ENCODE assay signal across 12 cellular contexts in genomic region chr6:2230659-2231277, GRCh38. TPM values are rescaled to one million over a fixed set of nuclear protein-coding genes. Genes with fewer than 3 reads are reported as not detected.
DNase-seq lines count a peak whose midpoint lies in the region; ATAC-seq, FAIRE-seq and TF ChIP-seq lines count a peak whose summit lies in the region.
"Had no signal": no experiment of that assay in that cellular context is flagged by ENCODE, and none has a peak within 500 bp of the region (broad histone marks: within the 10 kb centered on the region; RNA-seq: fewer than 3 reads in every experiment).

No MANE protein-coding gene starts in this region.

- no peak overlapping the region for H2AFZ ChIP-seq in astrocyte (ENCODE audit: low read depth, low read length)

- TF ChIP-seq POLR2A in upper lobe of left lung (IDR thresholded peaks at IDR 0.05) = no peak

- no peak overlapping the region for H3K27ac ChIP-seq in astrocyte (ENCODE audit: low read depth, low read length)
- H3K27ac ChIP-seq in upper lobe of left lung = no peak overlapping the region
- no peak overlapping the region for H3K27ac ChIP-seq in heart right ventricle

- intact Hi-C loops in heart right ventricle (cut with DNase I) = no loop called here

- no peaks in the 10 kb centered on the region for H3K36me3 Mint-ChIP-seq in astrocyte (ENCODE audit: low read depth, unreplicated experiment)

- H3K4me2 ChIP-seq in astrocyte (ENCODE audit: low read length) = peak overlapping the region; percentile 23

- H3K9ac ChIP-seq in astrocyte (ENCODE audit: low read length) = no peak overlapping the region

- FAIRE-seq in astrocyte (lab: Jason Lieb, UNC) = no peak

- H3K4me3 Mint-ChIP-seq in astrocyte (ENCODE audit: unreplicated experiment) = no peak overlapping the region

- ATAC-seq in GM19463 (IDR thresholded peaks at IDR 0.05; ENCODE audit: unreplicated experiment) (peak; percentile 68), HG03039 (IDR thresholded peaks at IDR 0.05; ENCODE audit: unreplicated experiment) (peak; percentile 57), upper lobe of left lung (ENCODE audit: low FRiP score in 2 of 2) (no peak), heart right ventricle (no peak)
- ATAC-seq: Right ventricle myocardium inferior had no signal

- 72 to 82% methylated on average over 2 of the region's 2 CpGs for WGBS in upper lobe of left lung, 2 donors
- WGBS in heart right ventricle, 2 donors = 72 to 86% methylated on average over 2 of the region's 2 CpGs

- no peak for TF ChIP-seq EP300 in upper lobe of left lung (IDR thresholded peaks at IDR 0.05)

- H3K36me3 ChIP-seq in astrocyte (ENCODE audit: insufficient read depth, low read length) (no peaks in the 10 kb centered on the region), upper lobe of left lung (no peaks in the 10 kb centered on the region), heart right ventricle (no peaks in the 10 kb centered on the region)

- H3K9me3 Mint-ChIP-seq in astrocyte (ENCODE audit: unreplicated experiment) = no peaks in the 10 kb centered on the region

- no peaks in the 10 kb centered on the region for H3K27me3 Mint-ChIP-seq in astrocyte (ENCODE audit: low read depth, unreplicated experiment)

- H3K4me1 ChIP-seq in astrocyte (ENCODE audit: insufficient read depth, low read length) (peaks cover 6% of the 10 kb centered on the region), upper lobe of left lung (no peaks in the 10 kb centered on the region), heart right ventricle (peaks cover 0 to 10% (median 0%) of the 10 kb centered on the region in 9 donors)

- peaks cover 4% of the 10 kb centered on the region for H3K79me2 ChIP-seq in astrocyte (ENCODE audit: insufficient read depth, low read length)

- H4K20me1 ChIP-seq in astrocyte (ENCODE audit: insufficient read depth, low read length) = no peaks in the 10 kb centered on the region

- H3K4me1 Mint-ChIP-seq in astrocyte (ENCODE audit: low read depth, unreplicated experiment) = no peaks in the 10 kb centered on the region

- in situ Hi-C loops in GM13976 (cut with MboI; ENCODE audit: low sequenced_read_pairs, unreplicated experiment) = no loop called here

- DNase-seq in GM13976 (ENCODE audit: low spot score) (peak; percentile 55), astrocyte (ENCODE audit: low read depth) (no peak), upper lobe of left lung (no peak), hepatic stellate cell (ENCODE audit: low spot score) (no peak), heart right ventricle (no peak), D341Med (ENCODE audit: low spot score) (no peak)
- DNase-seq: NCI-H1436; NCI-H510A treated with DMSO at 0.1 percent for 48 hours; stimulated activated naive CD4-positive, alpha-beta T cell treated with Interleukin-2 at 50 U/mL for 16 hours had no signal

- H3K4me3 ChIP-seq in astrocyte (ENCODE audit: insufficient read depth, low read depth, low read length) (no peak overlapping the region), upper lobe of left lung (no peak overlapping the region), heart right ventricle (no peak overlapping the region)

- H3K27me3 ChIP-seq in astrocyte (ENCODE audit: insufficient read depth, low read length) (no peaks in the 10 kb centered on the region), upper lobe of left lung (no peaks in the 10 kb centered on the region), heart right ventricle (no peaks in the 10 kb centered on the region)

- no peak for TF ChIP-seq CTCF in GM13976 (IDR thresholded peaks at IDR 0.05; ENCODE audit: borderline replicate concordance, control extremely low read depth, extremely low read depth, insufficient read depth, missing control alignments)
- no peak for TF ChIP-seq CTCF in astrocyte (IDR thresholded peaks at IDR 0.05; ENCODE audit: insufficient read depth, low read depth, low read length)
- TF ChIP-seq CTCF in upper lobe of left lung (IDR thresholded peaks at IDR 0.05) = no peak
- no peak for TF ChIP-seq CTCF in heart right ventricle (IDR thresholded peaks at IDR 0.05)

- H3K27ac Mint-ChIP-seq in astrocyte (ENCODE audit: unreplicated experiment) = no peak overlapping the region

- no peaks in the 10 kb centered on the region for H3K9me3 ChIP-seq in astrocyte (ENCODE audit: insufficient read depth, low read depth, low read length)
- no peaks in the 10 kb centered on the region for H3K9me3 ChIP-seq in upper lobe of left lung
- no peaks in the 10 kb centered on the region for H3K9me3 ChIP-seq in heart right ventricle

RNA-seq across cellular contexts. Expression of gene GMDS, which starts 14.6 kb away (rescaled TPM):
- total RNA-seq in astrocyte (9.4 and 12.3 TPM in 2 replicates), upper lobe of left lung (10 to 100 TPM in 5 of 6 donors, 1 to 10 TPM in 1; 7.6 to 17.8 (median 14.1) TPM), heart right ventricle (10 to 100 TPM in 1 of 10 donors, 1 to 10 TPM in 9; 5.0 to 10.6 (median 6.8) TPM)
- 1 to 10 TPM; 6.6 to 8.1 TPM for polyA plus RNA-seq in heart right ventricle

Comparison
In these comparisons a context has a peak if more than half of its experiments do, and no peak if none do; other contexts are left out.
1. ATAC-seq: peak in GM19463 (single experiment) and HG03039 (single experiment); none in upper lobe of left lung (0 of 2) and heart right ventricle (0 of 8).